Comparison of ENCODE assay signal across 24 cellular contexts in the genomic region with DNA sequence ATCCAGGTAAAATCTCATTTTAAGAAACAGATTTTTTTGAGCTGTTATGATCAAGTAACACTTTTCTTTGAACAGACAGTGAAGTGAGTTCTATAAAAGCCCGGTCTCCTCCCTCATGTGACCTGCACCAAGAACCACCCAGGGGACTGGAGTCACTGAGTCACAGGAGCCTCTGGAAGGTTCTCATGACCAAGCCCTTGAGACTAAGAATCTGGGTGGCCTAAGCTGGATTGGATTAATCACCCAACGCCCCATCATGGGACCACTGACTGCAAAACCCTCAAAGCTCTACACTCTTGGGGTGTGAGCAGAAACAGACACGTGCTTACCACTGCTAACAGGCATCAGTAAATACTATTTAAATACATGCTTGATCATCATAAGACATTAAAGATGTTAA.
A peak's percentile ranks its signal among the peaks of the same experiment; 100 is the strongest.
DNase-seq lines count a peak whose midpoint lies in the region; ATAC-seq and TF ChIP-seq lines count a peak whose summit lies in the region.
"Had no signal": no experiment of that assay in that cellular context is flagged by ENCODE, and none has a peak within 500 bp of the region (broad histone marks: within the 10 kb centered on the region; RNA-seq: fewer than 3 reads in every experiment).

No MANE protein-coding gene starts in this region.

- no peak overlapping the region for H3K4me3 ChIP-seq in brain microvascular endothelial cell (ENCODE audit: low read depth, low read length)
- H3K4me3 ChIP-seq: colonic mucosa, left ventricle myocardium inferior, right atrium auricular region, SK-N-MC, suprapubic skin had no signal

- H3K36me3 ChIP-seq in brain microvascular endothelial cell (replicated peaks), result peaks cover 4% of the 10 kb centered on the region
- H3K36me3 ChIP-seq: colonic mucosa had no signal

- TF ChIP-seq CTCF in brain microvascular endothelial cell (IDR thresholded peaks at IDR 0.05; ENCODE audit: low read depth, low read length, missing control alignments) (no peak), GM10248 (IDR thresholded peaks at IDR 0.05; ENCODE audit: control extremely low read depth, extremely low read depth, low read depth, missing control alignments) (no peak)

- in situ Hi-C loops in brain microvascular endothelial cell (cut with HindIII; ENCODE audit: low pct_ligation_motif_present, low sequenced_read_pairs), result no loop called here

- POLR2A ChIA-PET in GM10248 (lab: Yijun Ruan, JAX), result interaction anchor here (1.5 kb wide), 1 partner anchor 48 kb away, joined by 3 read pairs; a partner anchor contains a TSS

- no peaks in the 10 kb centered on the region for H3K9me3 Mint-ChIP-seq in stimulated activated naive B cell treated with anti-CD40 and anti-IgM and Interleukin-4, amounts not matched to agents 10 μg/mL and 1 μg/mL and 100 μg/mL, for 72 hours

- CTCF ChIA-PET in GM10248 (lab: Yijun Ruan, JAX), result interaction anchor here (1.1 kb wide), 1 partner anchor 13 kb away, joined by 3 read pairs; no protein-coding TSS in a partner anchor

- H3K27me3 Mint-ChIP-seq in stimulated activated naive B cell treated with anti-CD40 and anti-IgM and Interleukin-4, amounts not matched to agents 10 μg/mL and 1 μg/mL and 100 μg/mL, for 72 hours, result no peaks in the 10 kb centered on the region

- peak; percentile 35 to 49 for ATAC-seq in stimulated activated naive B cell treated with anti-CD40 and anti-IgM and Interleukin-4, amounts not matched to agents 10 μg/mL and 1 μg/mL and 100 μg/mL, for 72 hours (replicated peaks)

- H3K27ac ChIP-seq in brain microvascular endothelial cell, result no peak overlapping the region
- H3K27ac ChIP-seq: colonic mucosa, left ventricle myocardium inferior, right atrium auricular region, SK-N-MC, suprapubic skin, VCaP had no signal

- H3K36me3 Mint-ChIP-seq in stimulated activated naive B cell treated with anti-CD40 and anti-IgM and Interleukin-4, amounts not matched to agents 10 μg/mL and 1 μg/mL and 100 μg/mL, for 72 hours, result peaks cover 9 to 32% of the 10 kb centered on the region in 2 donors

- no peak overlapping the region for H3K27ac Mint-ChIP-seq in stimulated activated naive B cell treated with anti-CD40 and anti-IgM and Interleukin-4, amounts not matched to agents 10 μg/mL and 1 μg/mL and 100 μg/mL, for 72 hours

- H3K27me3 ChIP-seq in brain microvascular endothelial cell (replicated peaks), result no peaks in the 10 kb centered on the region
- H3K27me3 ChIP-seq: colonic mucosa, right atrium auricular region, suprapubic skin had no signal

- peak; percentile 48 for DNase-seq in activated CD4-positive, alpha-beta T cell treated with anti-CD3 and anti-CD28 coated beads for 48 hours
- DNase-seq in activated CD4-positive, alpha-beta T cell treated with anti-CD3 and anti-CD28 coated beads for 4 hours, result no peak
- peak; percentile 42 for DNase-seq in stimulated activated CD4-positive, alpha-beta T cell treated with anti-CD3 and anti-CD28 coated beads, Interleukin-15, amount 100 ng/mL, for 24 hours
- DNase-seq in stimulated activated CD4-positive, alpha-beta T cell treated with anti-CD3 and anti-CD28 coated beads, Interleukin-4, amount 100 ng/mL, for 1 hour, result no peak
- DNase-seq in brain microvascular endothelial cell, result peak; percentile 8
- DNase-seq in stimulated activated naive B cell treated with anti-CD40 and anti-IgM and Interleukin-4, amounts not matched to agents 10 μg/mL and 1 μg/mL and 100 μg/mL, for 72 hours, result no peak
- no peak for DNase-seq in GM10248 (ENCODE audit: extremely low spot score)
- DNase-seq in DMS 273 treated with DMSO at 0.1 percent for 48 hours (lab: John Stamatoyannopoulos, UW), result no peak
- DNase-seq: amygdala; colonic mucosa; effector memory CD4-positive, alpha-beta T cell; foreskin melanocyte; IMR-90; left ventricle myocardium inferior; NCI-H1105 treated with DMSO at 0.1 percent for 48 hours; NCI-H2029 treated with DMSO at 0.1 percent for 48 hours; NCI-H2227 treated with DMSO at 0.1 percent for 48 hours; NCI-H774; RPMI8226; T-helper 2 cell had no signal

- no peak overlapping the region for H3K4me3 Mint-ChIP-seq in stimulated activated naive B cell treated with anti-CD40 and anti-IgM and Interleukin-4, amounts not matched to agents 10 μg/mL and 1 μg/mL and 100 μg/mL, for 72 hours

- peaks cover 5 to 15% of the 10 kb centered on the region in 2 donors for H3K4me1 Mint-ChIP-seq in stimulated activated naive B cell treated with anti-CD40 and anti-IgM and Interleukin-4, amounts not matched to agents 10 μg/mL and 1 μg/mL and 100 μg/mL, for 72 hours

Comparison
In these comparisons a context has a peak if more than half of its experiments do, and no peak if none do; other contexts are left out.
1. DNase-seq: peak in activated CD4-positive, alpha-beta T cell treated with anti-CD3 and anti-CD28 coated beads for 48 hours (single experiment), stimulated activated CD4-positive, alpha-beta T cell treated with anti-CD3 and anti-CD28 coated beads, Interleukin-15, amount 100 ng/mL, for 24 hours (single experiment) and brain microvascular endothelial cell (single experiment); none in activated CD4-positive, alpha-beta T cell treated with anti-CD3 and anti-CD28 coated beads for 4 hours (0 of 2), stimulated activated CD4-positive, alpha-beta T cell treated with anti-CD3 and anti-CD28 coated beads, Interleukin-4, amount 100 ng/mL, for 1 hour (single experiment), stimulated activated naive B cell treated with anti-CD40 and anti-IgM and Interleukin-4, amounts not matched to agents 10 μg/mL and 1 μg/mL and 100 μg/mL, for 72 hours (single experiment), GM10248 (single experiment) and DMS 273 treated with DMSO at 0.1 percent for 48 hours (single experiment).